Comparison of ENCODE assay signal across 10 cellular contexts in genomic region chr6:161434921-161435411, GRCh38.
DNase-seq lines count a peak whose midpoint lies in the region; ATAC-seq, FAIRE-seq and TF ChIP-seq lines count a peak whose summit lies in the region.
"Had no signal": no experiment of that assay in that cellular context is flagged by ENCODE, and none has a peak within 500 bp of the region (broad histone marks: within the 10 kb centered on the region; RNA-seq: fewer than 3 reads in every experiment).

No MANE protein-coding gene starts in this region.

- TF ChIP-seq RAD21 in liver (IDR thresholded peaks at IDR 0.05) (no peak), HepG2 (CRISPR knock-in tag; IDR thresholded peaks at IDR 0.05) (no peak)

- H2AFZ ChIP-seq in HepG2 (ENCODE audit: low read length), result no peak overlapping the region

- H3K9me3 ChIP-seq in liver (ENCODE audit: control insufficient read depth in 4 of 4, low read length in 3 of 4) (no peaks in the 10 kb centered on the region), HepG2 (ENCODE audit: low read length) (no peaks in the 10 kb centered on the region)
- H3K9me3 ChIP-seq: BLaER1 had no signal

- DNase-seq in HepG2 (ENCODE audit: low spot score) (no peak), epithelial cell of proximal tubule (ENCODE audit: low read depth) (peak; percentile 98), mucosa of gallbladder (ENCODE audit: low spot score) (peak; percentile 66), NAMALWA (ENCODE audit: low spot score) (no peak)

- FAIRE-seq in HepG2 (lab: Jason Lieb, UNC), result no peak

- ATAC-seq in HepG2 (no peak), HG02885 (IDR thresholded peaks at IDR 0.05; ENCODE audit: poor library complexity, unreplicated experiment) (no peak), HG03442 (IDR thresholded peaks at IDR 0.05; ENCODE audit: unreplicated experiment) (no peak), GM18502 (IDR thresholded peaks at IDR 0.05; ENCODE audit: poor library complexity, unreplicated experiment) (no peak)
- ATAC-seq: activated T-helper 17 cell treated with anti-CD3 and anti-CD28 coated beads, Interleukin-2, amount 50 U/mL, for 72 hours had no signal

- H3K36me3 ChIP-seq in liver (ENCODE audit: control insufficient read depth in 4 of 4, insufficient read depth in 3 of 4, low read depth in 1 of 4, low read length in 3 of 4), result no peaks in the 10 kb centered on the region
- no peaks in the 10 kb centered on the region for H3K36me3 ChIP-seq in HepG2 (replicated peaks in 1 of 2; ENCODE audit: control insufficient read depth in 1 of 2, insufficient read depth in 2 of 2, low read length in 2 of 2)
- H3K36me3 ChIP-seq: BLaER1 had no signal

- TF ChIP-seq POLR2A in HepG2 (IDR thresholded peaks at IDR 0.05; ENCODE audit: insufficient read depth in 1 of 2, low read depth in 2 of 2, low read length in 2 of 2), result no peak

- H3K27ac ChIP-seq in liver (ENCODE audit: low read depth in 1 of 2, low read length in 2 of 2) (no peak overlapping the region), HepG2 (ENCODE audit: extremely low read length, insufficient read depth, low read length) (no peak overlapping the region)
- H3K27ac ChIP-seq: BLaER1 had no signal

- CTCF ChIA-PET in HepG2 (lab: Yijun Ruan, JAX; ENCODE audit: low intra/inter-chr PET ratio, low total read pairs), result no interaction called here

- in situ Hi-C loops in HepG2 (cut with HindIII; ENCODE audit: extremely low pct_ligation_motif_present, low pct_unique_long_range_greater_than_20kb), result no loop called here

- no TSS peak for BruUV-seq in HepG2 (replicated peaks; lab: Mats Ljungman, UMichigan)

- WGBS in liver, result 54% methylated on average over 6 of the region's 6 CpGs
- whole genome bisulfite sequencing in HepG2 (ENCODE audit: low lambda C conversion rate), result 25% methylated on average over 6 of the region's 6 CpGs

- POLR2A ChIA-PET in HepG2 (lab: Yijun Ruan, JAX), result no interaction called here

- H3K4me2 ChIP-seq in HepG2 (ENCODE audit: low read depth, low read length), result no peak overlapping the region
- H3K4me2 ChIP-seq: BLaER1 had no signal

- H4K20me1 ChIP-seq in HepG2 (ENCODE audit: insufficient read depth, low read length), result no peaks in the 10 kb centered on the region
- H4K20me1 ChIP-seq: BLaER1 had no signal

- H3K4me3 ChIP-seq in liver (ENCODE audit: low read depth in 1 of 3, low read length in 3 of 3) (no peak overlapping the region), HepG2 (replicated peaks in 1 of 3; ENCODE audit: insufficient read depth in 1 of 3, low read depth in 2 of 3, low read length in 3 of 3) (no peak overlapping the region), epithelial cell of proximal tubule (ENCODE audit: low read depth, low read length) (peak overlapping the region; percentile 17)
- H3K4me3 ChIP-seq: BLaER1 had no signal

- H3K9ac ChIP-seq in liver (ENCODE audit: low read depth in 1 of 2, low read length in 2 of 2), result no peak overlapping the region
- H3K9ac ChIP-seq in HepG2 (ENCODE audit: insufficient read depth, low read depth, low read length), result no peak overlapping the region
- H3K9ac ChIP-seq: BLaER1 had no signal

- peaks cover 0 to 3% (median 0%) of the 10 kb centered on the region in 4 donors for H3K4me1 ChIP-seq in liver (ENCODE audit: control insufficient read depth in 4 of 4, insufficient read depth in 4 of 4, low read length in 3 of 4)
- H3K4me1 ChIP-seq in HepG2 (ENCODE audit: insufficient read depth, low read length), result no peaks in the 10 kb centered on the region
- H3K4me1 ChIP-seq: BLaER1 had no signal

- intact Hi-C loops in HepG2 (cut with micrococcal nuclease; ENCODE audit: unreplicated experiment), result no loop called here

- no peak for TF ChIP-seq CTCF in liver (IDR thresholded peaks at IDR 0.05; ENCODE audit: low read depth, low read length, missing input control)
- TF ChIP-seq CTCF in HepG2 (CRISPR knock-in tag; IDR thresholded peaks at IDR 0.05), result no peak
- TF ChIP-seq CTCF in epithelial cell of proximal tubule (conservative IDR thresholded peaks at IDR 0.05; ENCODE audit: low read depth, low read length), result no peak

- H3K27me3 ChIP-seq in liver (ENCODE audit: control insufficient read depth in 4 of 4, insufficient read depth in 4 of 4, low read length in 3 of 4) (no peaks in the 10 kb centered on the region), HepG2 (ENCODE audit: control insufficient read depth in 1 of 2, insufficient read depth in 2 of 2, low read length in 2 of 2) (peaks cover 0 to 10% of the 10 kb centered on the region in 2 experiments; a peak in 2 of 5 replicates)
- H3K27me3 ChIP-seq: BLaER1 had no signal

- TF ChIP-seq EP300 in HepG2 (IDR thresholded peaks at IDR 0.05; ENCODE audit: low read depth in 2 of 2, low read length in 2 of 2) (no peak), HepG2 (CRISPR knock-in tag; IDR thresholded peaks at IDR 0.05; ENCODE audit: borderline replicate concordance) (no peak)

- no peaks in the 10 kb centered on the region for H3K79me2 ChIP-seq in HepG2 (ENCODE audit: insufficient read depth, low read length)

TF ChIP-seq in liver, 16 proteins besides CTCF, POLR2A, EP300 and RAD21:
- TF ChIP-seq FOXA1 (IDR thresholded peaks at IDR 0.05) (no peak), RXRA (IDR thresholded peaks at IDR 0.05) (peak in 1 of 2 donors; percentile 77), NR2F2 (IDR thresholded peaks at IDR 0.05) (peak; percentile 46), JUND (IDR thresholded peaks at IDR 0.05) (peak in 1 of 2 donors; percentile 44), SP1 (IDR thresholded peaks at IDR 0.05) (peak; percentile 13), HNF4A (conservative IDR thresholded peaks at IDR 0.05) (peak in 1 of 2 donors; percentile 20), TAF1 (conservative IDR thresholded peaks at IDR 0.05) (no peak)

TF ChIP-seq in HepG2, 621 proteins besides CTCF, POLR2A, EP300 and RAD21:
- TF ChIP-seq TOE1 (CRISPR knock-in tag; IDR thresholded peaks at IDR 0.05) (no peak), NCOA5 (CRISPR knock-in tag; IDR thresholded peaks at IDR 0.05) (no peak), IKZF5 (CRISPR knock-in tag; IDR thresholded peaks at IDR 0.05) (no peak), SP1 (IDR thresholded peaks at IDR 0.05) (no peak), SP1 (CRISPR knock-in tag; IDR thresholded peaks at IDR 0.05) (no peak), ZNF780A (CRISPR knock-in tag; IDR thresholded peaks at IDR 0.05) (no peak), ZNF251 (CRISPR knock-in tag; IDR thresholded peaks at IDR 0.05) (no peak), TSC22D2 (CRISPR knock-in tag; IDR thresholded peaks at IDR 0.05; ENCODE audit: borderline replicate concordance) (no peak), ZNF761 (CRISPR knock-in tag; conservative IDR thresholded peaks at IDR 0.05) (no peak), RFXAP (CRISPR knock-in tag; IDR thresholded peaks at IDR 0.05; ENCODE audit: borderline replicate concordance) (no peak)

Comparison
In these comparisons a context has a peak if more than half of its experiments do, and no peak if none do; other contexts are left out.
1. DNase-seq: peak in epithelial cell of proximal tubule (single experiment) and mucosa of gallbladder (single experiment); none in HepG2 (single experiment) and NAMALWA (single experiment).